In the genomic region with DNA sequence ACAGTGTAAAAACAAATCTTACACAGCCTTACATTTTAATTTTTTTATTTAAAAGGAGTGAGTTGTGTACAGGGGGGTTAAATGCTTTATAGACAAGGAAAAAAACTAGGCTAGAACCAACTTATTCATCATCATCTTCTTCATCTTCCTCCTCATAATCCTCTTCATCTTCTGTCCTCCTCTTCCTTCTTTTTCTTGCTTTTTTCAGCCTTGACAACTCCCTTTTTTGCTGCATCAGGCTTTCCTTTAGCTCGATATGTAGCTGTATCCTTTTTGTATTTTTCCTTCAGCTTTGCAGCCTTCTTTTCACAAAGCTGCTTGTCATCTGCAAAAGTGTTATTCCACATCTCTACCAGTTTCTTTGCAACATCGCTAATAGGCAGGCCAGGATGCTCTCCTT, we compare ENCODE assay signal across 11 cellular contexts.
"Had no signal": no experiment of that assay in that cellular context is flagged by ENCODE, and none has a peak within 500 bp of the region (broad histone marks: within the 10 kb centered on the region; RNA-seq: fewer than 3 reads in every experiment).

No MANE protein-coding gene starts in this region.

- H3K9ac ChIP-seq: GM23248 had no signal

- H3K9me3 ChIP-seq: HAP-1 had no signal

- ATAC-seq: GM23338, HCT116 had no signal

- H3K27ac ChIP-seq: GM23248 had no signal

- FAIRE-seq: H1, H54 had no signal

- H3K4me3 ChIP-seq: GM23248, GM23338, HAP-1 had no signal

- DNase-seq: GM23248, GOT3, H7, H9, HCEC 1CT, HFFc6 had no signal

- H3K36me3 ChIP-seq: HAP-1 had no signal

- H3K4me1 ChIP-seq: HAP-1 had no signal

- H2AFZ ChIP-seq: GM23248 had no signal

- H3K4me2 ChIP-seq: GM23338 had no signal
